In genomic region chr7:730501-731439, GRCh38 we compare ENCODE assay signal across 21 cellular contexts. TPM values are rescaled to one million over a fixed set of nuclear protein-coding genes. Genes with fewer than 3 reads are reported as not detected.
DNase-seq lines count a peak whose midpoint lies in the region; ATAC-seq, FAIRE-seq and TF ChIP-seq lines count a peak whose summit lies in the region.
"Had no signal": no experiment of that assay in that cellular context is flagged by ENCODE, and none has a peak within 500 bp of the region (broad histone marks: within the 10 kb centered on the region; RNA-seq: fewer than 3 reads in every experiment).

No MANE protein-coding gene starts in this region.

- FAIRE-seq in K562 (lab: Jason Lieb, UNC), result no peak
- FAIRE-seq: D721Med, GM19239 had no signal

- no peaks in the 10 kb centered on the region for H3K9me3 ChIP-seq in GM23248 (ENCODE audit: low read depth)
- H3K9me3 ChIP-seq in K562 (replicated peaks; ENCODE audit: control insufficient read depth, insufficient read depth, low read depth, low read length), result peaks cover 17% of the 10 kb centered on the region
- peaks cover 4 to 8% of the 10 kb centered on the region in 2 donors for H3K9me3 ChIP-seq in right atrium auricular region
- H3K9me3 ChIP-seq: adrenal gland, uterus had no signal

- intact Hi-C loops in K562 (cut with micrococcal nuclease), result no loop called here
- intact Hi-C loops in posterior vena cava (cut with DNase I), result no loop called here

- H2AFZ ChIP-seq in GM23248 (no peak overlapping the region), K562 (ENCODE audit: low read depth, low read length) (no peak overlapping the region)
- H2AFZ ChIP-seq: neural progenitor cell had no signal

- no peak for TF ChIP-seq POLR2A in K562 (conservative IDR thresholded peaks at IDR 0.05)

- in situ Hi-C loops in GM23248 (cut with MboI), result no loop called here
- in situ Hi-C loops in K562 (cut with MboI), result no loop called here

- no peak for TF ChIP-seq EP300 in K562 (IDR thresholded peaks at IDR 0.05; ENCODE audit: low read length)

- ATAC-seq in K562 (no peak), GM18511 (IDR thresholded peaks at IDR 0.05; ENCODE audit: unreplicated experiment) (no peak), GM21723 (IDR thresholded peaks at IDR 0.05; ENCODE audit: unreplicated experiment) (no peak)
- ATAC-seq: left lung, T-helper 17 cell had no signal

- POLR2A ChIA-PET in K562 (lab: Yijun Ruan, JAX), result interaction anchor here (0.8 kb wide), 1 partner anchor 86 kb away, joined by 4 read pairs; no protein-coding TSS in a partner anchor

- H3F3A ChIP-seq in GM23248 (ENCODE audit: insufficient read depth), result 0 out of 2 replicates have a peak, but pooled peaks cover 2% of the 10 kb centered on the region

- TF ChIP-seq RAD21 in K562 (CRISPR knock-in tag; conservative IDR thresholded peaks at IDR 0.05 in 1 of 2, IDR thresholded peaks at IDR 0.05 in 1 of 2), result no peak

- H3K4me2 ChIP-seq in GM23248 (ENCODE audit: unreplicated experiment), result no peak overlapping the region
- H3K4me2 ChIP-seq in K562 (ENCODE audit: insufficient read depth, low read length), result no peak overlapping the region
- H3K4me2 ChIP-seq: neural progenitor cell had no signal

- BruUV-seq in K562 (replicated peaks; lab: Mats Ljungman, UMichigan), result no TSS peak

- H3K9me1 ChIP-seq in K562 (ENCODE audit: control insufficient read depth, insufficient read depth, low read length), result no peaks in the 10 kb centered on the region

- H3K79me2 ChIP-seq in GM23248 (ENCODE audit: insufficient read depth) (peaks cover 55% of the 10 kb centered on the region), K562 (ENCODE audit: control insufficient read depth, insufficient read depth, low read length) (peaks cover 92% of the 10 kb centered on the region)

- H3K27me3 ChIP-seq in GM23248 (replicated peaks; ENCODE audit: insufficient read depth), result no peaks in the 10 kb centered on the region
- H3K27me3 ChIP-seq in K562 (ENCODE audit: control insufficient read depth in 2 of 2, insufficient read depth in 2 of 2, low read length in 2 of 2), result no peaks in the 10 kb centered on the region
- no peaks in the 10 kb centered on the region for H3K27me3 ChIP-seq in right atrium auricular region
- H3K27me3 ChIP-seq: adrenal gland, left lung, neural progenitor cell, uterus had no signal

- 0 out of 2 replicates have a peak, but pooled peaks cover 4% of the 10 kb centered on the region for H3K9me2 ChIP-seq in GM23248 (ENCODE audit: insufficient read depth)

- H3K9ac ChIP-seq in GM23248 (no peak overlapping the region), K562 (ENCODE audit: insufficient read depth in 1 of 2, low read depth in 2 of 2, low read length in 2 of 2) (0 out of 4 replicates have a peak overlapping the region, but pooled peaks of 1 of the 2 experiments have one; percentile 4)
- H3K9ac ChIP-seq: neural progenitor cell had no signal

- no peak for TF ChIP-seq CTCF in K562 (IDR thresholded peaks at IDR 0.05 in 2 of 3, conservative IDR thresholded peaks at IDR 0.05 in 1 of 3; ENCODE audit: insufficient read depth in 2 of 3, low read depth in 1 of 3, low read length in 3 of 3)
- TF ChIP-seq CTCF in right atrium auricular region (IDR thresholded peaks at IDR 0.05), result no peak

- 0 out of 2 replicates have a peak, but pooled peaks cover 1% of the 10 kb centered on the region for H3K4me1 ChIP-seq in GM23248 (ENCODE audit: insufficient read depth)
- H3K4me1 ChIP-seq in K562 (replicated peaks in 1 of 2; ENCODE audit: control insufficient read depth in 2 of 2, insufficient read depth in 2 of 2, low read length in 2 of 2), result peaks cover 9 to 40% of the 10 kb centered on the region in 2 experiments; a peak in 4 of 5 replicates
- peaks cover 0 to 51% of the 10 kb centered on the region in 2 donors for H3K4me1 ChIP-seq in right atrium auricular region
- H3K4me1 ChIP-seq: neural progenitor cell had no signal

- CTCF ChIA-PET in K562 (lab: Yijun Ruan, JAX; ENCODE audit: low intra/inter-chr PET ratio), result no interaction called here

- peak; percentile 19 for DNase-seq in GM23248
- no peak for DNase-seq in K562 (ENCODE audit: extremely low read depth in 1 of 4, low spot score in 3 of 4)
- DNase-seq in right atrium auricular region (ENCODE audit: low spot score), result no peak
- peak; percentile 63 for DNase-seq in posterior vena cava (ENCODE audit: low spot score)
- no peak for DNase-seq in NCI-H1105 (lab: John Stamatoyannopoulos, UW)
- no peak for DNase-seq in COLO668 (lab: John Stamatoyannopoulos, UW; ENCODE audit: unreplicated experiment)
- DNase-seq: activated CD4-positive, CD25-positive, alpha-beta regulatory T cell treated with anti-CD3 and anti-CD28 coated beads, Interleukin-2, amount 50 U/mL, for 72 hours; NCI-H82; RPMI8226; stimulated activated naive CD4-positive, alpha-beta T cell treated with Interleukin-2 at 50 U/mL for 16 hours; T-helper 17 cell; uterus had no signal

- 79 to 81% methylated on average over 23 of the region's 23 CpGs for WGBS in GM23248 (ENCODE audit: low coverage in 1 of 2, low lambda C conversion rate in 2 of 2, missing lambda C conversion rate in 2 of 2), 2 experiments
- WGBS in K562 (ENCODE audit: insufficient coverage, low coverage, missing lambda C conversion rate), result 89% methylated on average over 19 of the region's 23 CpGs

- no peak overlapping the region for H3K4me3 ChIP-seq in GM23248
- H3K4me3 ChIP-seq in K562, result no peak overlapping the region
- peak overlapping the region in 1 of 2 donors; percentile 10 for H3K4me3 ChIP-seq in right atrium auricular region
- H3K4me3 ChIP-seq: adrenal gland, coronary artery, left lung, neural progenitor cell, skin epidermis, uterus had no signal

- H3K36me3 ChIP-seq in GM23248 (ENCODE audit: low read depth) (peaks cover 9% of the 10 kb centered on the region), K562 (ENCODE audit: control insufficient read depth, insufficient read depth, low read length) (peaks cover 72% of the 10 kb centered on the region), right atrium auricular region (peaks cover 9% of the 10 kb centered on the region)
- H3K36me3 ChIP-seq: adrenal gland, neural progenitor cell, uterus had no signal

- H4K20me1 ChIP-seq in GM23248 (ENCODE audit: insufficient read depth) (no peaks in the 10 kb centered on the region), K562 (replicated peaks; ENCODE audit: control insufficient read depth, insufficient read depth, low read length) (0 out of 2 replicates have a peak, but pooled peaks cover 4% of the 10 kb centered on the region)

- no peak overlapping the region for H3K27ac ChIP-seq in GM23248
- no peak overlapping the region; the same call in 2 of the 3 replicates for H3K27ac ChIP-seq in K562 (ENCODE audit: extremely low read depth, low read depth, low read length)
- H3K27ac ChIP-seq in right atrium auricular region, result peak overlapping the region; percentile 81 to 82
- H3K27ac ChIP-seq: left lung, neural progenitor cell, skin epidermis, uterus had no signal

TF ChIP-seq in K562, 482 proteins besides CTCF, POLR2A, EP300 and RAD21 (continues in another document):
- TF ChIP-seq RBFOX2 (IDR thresholded peaks at IDR 0.05; ENCODE audit: low read depth, low read length), result peak; percentile 42; the same call in 1 of the 2 replicates
- peak; percentile 43; the same call in 1 of the 2 replicates for TF ChIP-seq MEF2A (IDR thresholded peaks at IDR 0.05; ENCODE audit: control insufficient read depth, low read depth, low read length)

RNA-seq across cellular contexts. Expression of gene PRKAR1B, which starts 3.7 kb away (rescaled TPM):
- 8.6 and 10.2 TPM in 2 replicates for total RNA-seq in GM23248 (2014; rRNA removed; shearing (Covaris generic))
- polyA plus RNA-seq in GM23248 (2016; fragmentation: Nextera tagmentation; extraction: Ambion mirVana) (12.9 and 13.0 TPM in 2 replicates), K562 (2011; rRNA removed) (8.2 and 15.3 TPM in 2 replicates), K562 (2014; fragmentation: Illumina TruSeq; extraction: Trizol) (9.2 and 20.4 TPM in 2 replicates), K562 (2014; fragmentation: Nextera tagmentation; extraction: Ambion mirVana) (1 to 10 TPM in 1 of 2 experiments, under 1 TPM in 1; 0.99 to 1.2 TPM), K562 (2014; rRNA removed) (18.4 and 19.4 TPM in 2 replicates)
- total RNA-seq in K562 (2011; cell fraction: chromatin; rRNA removed; ENCODE audit: low replicate concordance), result 17.8 and 33.7 TPM in 2 replicates
- total RNA-seq in K562 (2011; cell fraction: nucleolus; rRNA removed), result 20.3 and 21.8 TPM in 2 replicates
- total RNA-seq in K562 (2011; cell fraction: nucleoplasm; rRNA removed), result 13.3 and 14.8 TPM in 2 replicates
- total RNA-seq in K562 (2014; rRNA removed) (28.8 and 37.6 TPM in 2 replicates), K562 (2014; rRNA removed; fragmentation: Illumina TruSeq; extraction: Trizol) (7.7 and 10.5 TPM in 2 replicates), K562 (2015; rRNA removed; fragmentation: Illumina TruSeq; extraction: Trizol) (11.8 and 12.7 TPM in 2 replicates), K562 (2021) (30.5 and 32.0 TPM in 2 replicates), right atrium auricular region (10 to 100 TPM; 15.1 to 15.9 TPM), posterior vena cava (10 to 100 TPM; 10.1 TPM)
- polyA plus RNA-seq in K562 (2011; cell fraction: cytosol; rRNA removed), result 7.5 and 20.4 TPM in 2 replicates
- polyA plus RNA-seq in K562 (2011; cell fraction: nucleus; rRNA removed), result 8.1 and 20.7 TPM in 2 replicates
- 13.9 and 25.5 TPM in 2 replicates for polyA plus RNA-seq in K562 (2012)
- 21.0 and 32.5 TPM in 2 replicates for polyA minus RNA-seq in K562 (2011; rRNA and poly(A)+ RNA removed)
- polyA minus RNA-seq in K562 (2011; cell fraction: cytosol; rRNA and poly(A)+ RNA removed), result 11.3 and 17.8 TPM in 2 replicates
- polyA minus RNA-seq in K562 (2011; cell fraction: nucleus; rRNA and poly(A)+ RNA removed), result 8.5 and 9.8 TPM in 2 replicates

RNA-seq across cellular contexts. Expression of gene DNAAF5, which starts 4.3 kb away (rescaled TPM):
- total RNA-seq in GM23248 (2014; rRNA removed; shearing (Covaris generic)), result 33.6 and 35.7 TPM in 2 replicates
- polyA plus RNA-seq in GM23248 (2016; fragmentation: Nextera tagmentation; extraction: Ambion mirVana), result 5.5 and 5.7 TPM in 2 replicates
- total RNA-seq in K562 (2011; cell fraction: chromatin; rRNA removed; ENCODE audit: low replicate concordance), result 43.7 and 77.7 TPM in 2 replicates
- total RNA-seq in K562 (2011; cell fraction: nucleolus; rRNA removed), result 48.7 and 57.2 TPM in 2 replicates
- total RNA-seq in K562 (2011; cell fraction: nucleoplasm; rRNA removed), result 27.9 and 34.8 TPM in 2 replicates
- 35.3 and 61.8 TPM in 2 replicates for total RNA-seq in K562 (2014; rRNA removed)
- total RNA-seq in K562 (2014; rRNA removed; fragmentation: Illumina TruSeq; extraction: Trizol), result 14.2 and 16.4 TPM in 2 replicates
- total RNA-seq in K562 (2015; rRNA removed; fragmentation: Illumina TruSeq; extraction: Trizol), result 19.1 and 20.8 TPM in 2 replicates
- total RNA-seq in K562 (2021), result 69.7 and 69.9 TPM in 2 replicates
- 12.3 and 33.1 TPM in 2 replicates for polyA plus RNA-seq in K562 (2011; rRNA removed)
- polyA plus RNA-seq in K562 (2011; cell fraction: cytosol; rRNA removed), result 24.9 and 63.1 TPM in 2 replicates
- 29.7 and 48.2 TPM in 2 replicates for polyA plus RNA-seq in K562 (2011; cell fraction: nucleus; rRNA removed)
- polyA plus RNA-seq in K562 (2012), result 35.7 and 58.0 TPM in 2 replicates
- polyA plus RNA-seq in K562 (2014; fragmentation: Illumina TruSeq; extraction: Trizol), result 20.3 and 41.8 TPM in 2 replicates
- 1 to 10 TPM; 3.1 to 5.1 TPM for polyA plus RNA-seq in K562 (2014; fragmentation: Nextera tagmentation; extraction: Ambion mirVana)
- 31.9 and 34.0 TPM in 2 replicates for polyA plus RNA-seq in K562 (2014; rRNA removed)
- polyA minus RNA-seq in K562 (2011; rRNA and poly(A)+ RNA removed), result 16.2 and 19.7 TPM in 2 replicates
- 41.6 and 44.6 TPM in 2 replicates for polyA minus RNA-seq in K562 (2011; cell fraction: cytosol; rRNA and poly(A)+ RNA removed)
- 20.3 and 25.7 TPM in 2 replicates for polyA minus RNA-seq in K562 (2011; cell fraction: nucleus; rRNA and poly(A)+ RNA removed)
- 10 to 100 TPM; 19.0 to 35.5 TPM for total RNA-seq in right atrium auricular region
- total RNA-seq in posterior vena cava, result 10 to 100 TPM; 12.6 to 16.9 TPM

Comparison
In these comparisons a context has a peak if more than half of its experiments do, and no peak if none do; other contexts are left out.
1. DNase-seq: peak in GM23248 (single experiment) and posterior vena cava (single experiment); none in K562 (0 of 4), right atrium auricular region (single experiment), NCI-H1105 (single experiment) and COLO668 (single experiment).
2. H3K27ac ChIP-seq: peak in right atrium auricular region (2 of 2); none in GM23248 (single experiment) and K562 (single experiment).